In the genomic region with DNA sequence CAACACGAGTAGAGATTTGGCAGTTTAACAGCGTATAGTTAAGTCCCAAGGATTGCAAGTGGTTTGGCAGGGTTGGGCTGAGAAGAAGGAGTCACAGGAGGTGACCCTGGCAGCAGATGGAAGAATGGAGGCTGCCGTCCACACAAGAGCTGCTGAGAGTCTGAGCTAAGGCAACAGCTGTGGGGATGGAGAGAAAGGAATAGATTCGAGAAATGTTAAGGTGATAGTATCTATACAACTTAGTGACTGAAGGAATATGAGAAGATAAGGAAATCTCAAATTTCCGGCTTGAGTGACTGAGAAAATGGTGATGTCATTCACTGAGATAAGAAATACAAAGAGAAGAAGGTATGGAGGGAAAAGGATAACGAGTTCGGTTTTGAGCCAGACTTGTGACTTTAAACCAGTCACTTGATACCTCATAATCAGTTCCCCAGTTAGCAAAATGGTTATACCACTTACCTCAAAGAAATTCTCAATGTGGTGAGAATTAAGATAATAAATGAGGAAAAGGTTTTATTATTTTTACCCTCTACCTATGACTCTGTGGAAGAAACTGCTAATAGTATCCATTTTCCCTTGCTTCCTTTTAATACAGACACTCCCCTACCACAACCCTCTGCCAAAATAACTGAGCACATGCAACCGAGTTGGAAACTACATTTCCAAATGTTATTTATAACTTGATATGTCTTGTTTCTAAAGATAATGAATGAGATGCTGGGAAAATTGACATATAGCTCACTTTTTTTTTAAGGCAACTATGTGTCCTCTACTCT, we compare ENCODE assay signal across 1 cellular context.
TF ChIP-seq lines count a peak whose summit lies in the region.

No MANE protein-coding gene starts in this region.

TF ChIP-seq in K562, 482 proteins besides CTCF, POLR2A, EP300 and RAD21 (continued from another document and continues in another):
- no peak for TF ChIP-seq TCF15 (CRISPR knock-in tag; IDR thresholded peaks at IDR 0.05)
- TF ChIP-seq PML (IDR thresholded peaks at IDR 0.05; ENCODE audit: low read length): no peak
- TF ChIP-seq, protein P1, sequence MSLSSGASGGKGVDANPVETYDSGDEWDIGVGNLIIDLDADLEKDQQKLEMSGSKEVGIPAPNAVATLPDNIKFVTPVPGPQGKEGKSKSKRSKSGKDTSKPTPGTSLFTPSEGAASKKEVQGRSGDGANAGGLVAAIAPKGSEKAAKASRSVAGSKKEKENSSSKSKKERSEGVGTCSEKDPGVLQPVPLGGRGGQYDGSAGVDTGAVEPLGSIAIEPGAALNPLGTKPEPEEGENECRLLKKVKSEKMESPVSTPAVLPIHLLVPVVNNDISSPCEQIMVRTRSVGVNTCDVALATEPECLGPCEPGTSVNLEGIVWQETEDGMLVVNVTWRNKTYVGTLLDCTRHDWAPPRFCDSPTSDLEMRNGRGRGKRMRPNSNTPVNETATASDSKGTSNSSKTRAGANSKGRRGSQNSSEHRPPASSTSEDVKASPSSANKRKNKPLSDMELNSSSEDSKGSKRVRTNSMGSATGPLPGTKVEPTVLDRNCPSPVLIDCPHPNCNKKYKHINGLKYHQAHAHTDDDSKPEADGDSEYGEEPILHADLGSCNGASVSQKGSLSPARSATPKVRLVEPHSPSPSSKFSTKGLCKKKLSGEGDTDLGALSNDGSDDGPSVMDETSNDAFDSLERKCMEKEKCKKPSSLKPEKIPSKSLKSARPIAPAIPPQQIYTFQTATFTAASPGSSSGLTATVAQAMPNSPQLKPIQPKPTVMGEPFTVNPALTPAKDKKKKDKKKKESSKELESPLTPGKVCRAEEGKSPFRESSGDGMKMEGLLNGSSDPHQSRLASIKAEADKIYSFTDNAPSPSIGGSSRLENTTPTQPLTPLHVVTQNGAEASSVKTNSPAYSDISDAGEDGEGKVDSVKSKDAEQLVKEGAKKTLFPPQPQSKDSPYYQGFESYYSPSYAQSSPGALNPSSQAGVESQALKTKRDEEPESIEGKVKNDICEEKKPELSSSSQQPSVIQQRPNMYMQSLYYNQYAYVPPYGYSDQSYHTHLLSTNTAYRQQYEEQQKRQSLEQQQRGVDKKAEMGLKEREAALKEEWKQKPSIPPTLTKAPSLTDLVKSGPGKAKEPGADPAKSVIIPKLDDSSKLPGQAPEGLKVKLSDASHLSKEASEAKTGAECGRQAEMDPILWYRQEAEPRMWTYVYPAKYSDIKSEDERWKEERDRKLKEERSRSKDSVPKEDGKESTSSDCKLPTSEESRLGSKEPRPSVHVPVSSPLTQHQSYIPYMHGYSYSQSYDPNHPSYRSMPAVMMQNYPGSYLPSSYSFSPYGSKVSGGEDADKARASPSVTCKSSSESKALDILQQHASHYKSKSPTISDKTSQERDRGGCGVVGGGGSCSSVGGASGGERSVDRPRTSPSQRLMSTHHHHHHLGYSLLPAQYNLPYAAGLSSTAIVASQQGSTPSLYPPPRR (CRISPR knock-in tag; IDR thresholded peaks at IDR 0.05; ENCODE audit: borderline replicate concordance): no peak
- peak; percentile 52; the same call in 1 of the 2 replicates for TF ChIP-seq CREM (IDR thresholded peaks at IDR 0.05; ENCODE audit: low read depth)
- no peak for TF ChIP-seq BMI1 (IDR thresholded peaks at IDR 0.05; ENCODE audit: low read length)
- TF ChIP-seq GTF3C2 (IDR thresholded peaks at IDR 0.05; ENCODE audit: borderline replicate concordance, extremely low read depth, insufficient read length): no peak
- TF ChIP-seq CREB3 (tag; conservative IDR thresholded peaks at IDR 0.05; ENCODE audit: low read depth): no peak
- TF ChIP-seq SIN3B (IDR thresholded peaks at IDR 0.05; ENCODE audit: low read depth): no peak
- TF ChIP-seq HMBOX1 (IDR thresholded peaks at IDR 0.05): peak; percentile 87; the same call in 1 of the 2 replicates
- no peak for TF ChIP-seq ZNF280B (CRISPR knock-in tag; IDR thresholded peaks at IDR 0.05)
- TF ChIP-seq NR4A1 (CRISPR knock-in tag; IDR thresholded peaks at IDR 0.05): no peak
- TF ChIP-seq NR4A1 (tag; IDR thresholded peaks at IDR 0.05): no peak
- no peak for TF ChIP-seq ZSCAN29 (IDR thresholded peaks at IDR 0.05)
- TF ChIP-seq PYGO2 (tag; IDR thresholded peaks at IDR 0.05): no peak
- TF ChIP-seq ZNF583 (CRISPR knock-in tag; IDR thresholded peaks at IDR 0.05): no peak
- TF ChIP-seq FOXM1 (IDR thresholded peaks at IDR 0.05; ENCODE audit: low read depth): no peak
- no peak for TF ChIP-seq FOXM1 (CRISPR knock-in tag; IDR thresholded peaks at IDR 0.05; ENCODE audit: low read depth)
- no peak for TF ChIP-seq KDM4B (IDR thresholded peaks at IDR 0.05; ENCODE audit: borderline replicate concordance in 2 of 2, low read depth in 1 of 2)
- TF ChIP-seq ZNF445 (CRISPR knock-in tag; IDR thresholded peaks at IDR 0.05; ENCODE audit: low read depth): no peak
- TF ChIP-seq ZNF444 (CRISPR knock-in tag; IDR thresholded peaks at IDR 0.05): no peak
- peak; percentile 79 for TF ChIP-seq SMARCA4 (IDR thresholded peaks at IDR 0.05)
- peak; percentile 38; the same call in 1 of the 2 replicates for TF ChIP-seq CBFA2T3 (IDR thresholded peaks at IDR 0.05)
- TF ChIP-seq ZNF584 (CRISPR knock-in tag; IDR thresholded peaks at IDR 0.05; ENCODE audit: low read depth): no peak
- TF ChIP-seq ZNF785 (CRISPR knock-in tag; IDR thresholded peaks at IDR 0.05): no peak
- TF ChIP-seq DPF2 (IDR thresholded peaks at IDR 0.05): peak; percentile 76
- TF ChIP-seq COPS2 (conservative IDR thresholded peaks at IDR 0.05): no peak
- TF ChIP-seq ZNF41 (CRISPR knock-in tag; conservative IDR thresholded peaks at IDR 0.05): no peak
- TF ChIP-seq NELFE (IDR thresholded peaks at IDR 0.05; ENCODE audit: insufficient read depth, insufficient read length): no peak
- peak; percentile 52 for TF ChIP-seq ETV1 (tag; conservative IDR thresholded peaks at IDR 0.05; ENCODE audit: low read depth)
- no peak for TF ChIP-seq PHF21A (IDR thresholded peaks at IDR 0.05; ENCODE audit: borderline replicate concordance, low read depth)
- TF ChIP-seq ESRRA (IDR thresholded peaks at IDR 0.05; ENCODE audit: borderline replicate concordance, low read depth): no peak
- no peak for TF ChIP-seq NR2C2 (CRISPR knock-in tag; IDR thresholded peaks at IDR 0.05)
- no peak for TF ChIP-seq NR2C2 (tag; IDR thresholded peaks at IDR 0.05)
- TF ChIP-seq LEF1 (IDR thresholded peaks at IDR 0.05): 0 out of 2 replicates have a peak, but pooled peaks have one; percentile 23
- TF ChIP-seq PTBP1 (IDR thresholded peaks at IDR 0.05; ENCODE audit: low read depth, low read length): no peak
- TF ChIP-seq ZNF277 (CRISPR knock-in tag; IDR thresholded peaks at IDR 0.05; ENCODE audit: borderline replicate concordance): no peak
- no peak for TF ChIP-seq ZNF347 (CRISPR knock-in tag; IDR thresholded peaks at IDR 0.05; ENCODE audit: low read depth)
- no peak for TF ChIP-seq MXI1 (IDR thresholded peaks at IDR 0.05; ENCODE audit: low read depth, low read length)
- TF ChIP-seq, protein P2, sequence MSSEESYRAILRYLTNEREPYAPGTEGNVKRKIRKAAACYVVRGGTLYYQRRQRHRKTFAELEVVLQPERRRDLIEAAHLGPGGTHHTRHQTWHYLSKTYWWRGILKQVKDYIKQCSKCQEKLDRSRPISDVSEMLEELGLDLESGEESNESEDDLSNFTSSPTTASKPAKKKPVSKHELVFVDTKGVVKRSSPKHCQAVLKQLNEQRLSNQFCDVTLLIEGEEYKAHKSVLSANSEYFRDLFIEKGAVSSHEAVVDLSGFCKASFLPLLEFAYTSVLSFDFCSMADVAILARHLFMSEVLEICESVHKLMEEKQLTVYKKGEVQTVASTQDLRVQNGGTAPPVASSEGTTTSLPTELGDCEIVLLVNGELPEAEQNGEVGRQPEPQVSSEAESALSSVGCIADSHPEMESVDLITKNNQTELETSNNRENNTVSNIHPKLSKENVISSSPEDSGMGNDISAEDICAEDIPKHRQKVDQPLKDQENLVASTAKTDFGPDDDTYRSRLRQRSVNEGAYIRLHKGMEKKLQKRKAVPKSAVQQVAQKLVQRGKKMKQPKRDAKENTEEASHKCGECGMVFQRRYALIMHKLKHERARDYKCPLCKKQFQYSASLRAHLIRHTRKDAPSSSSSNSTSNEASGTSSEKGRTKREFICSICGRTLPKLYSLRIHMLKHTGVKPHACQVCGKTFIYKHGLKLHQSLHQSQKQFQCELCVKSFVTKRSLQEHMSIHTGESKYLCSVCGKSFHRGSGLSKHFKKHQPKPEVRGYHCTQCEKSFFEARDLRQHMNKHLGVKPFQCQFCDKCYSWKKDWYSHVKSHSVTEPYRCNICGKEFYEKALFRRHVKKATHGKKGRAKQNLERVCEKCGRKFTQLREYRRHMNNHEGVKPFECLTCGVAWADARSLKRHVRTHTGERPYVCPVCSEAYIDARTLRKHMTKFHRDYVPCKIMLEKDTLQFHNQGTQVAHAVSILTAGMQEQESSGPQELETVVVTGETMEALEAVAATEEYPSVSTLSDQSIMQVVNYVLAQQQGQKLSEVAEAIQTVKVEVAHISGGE (CRISPR knock-in tag; IDR thresholded peaks at IDR 0.05): no peak
- TF ChIP-seq ATF1 (CRISPR knock-in tag; IDR thresholded peaks at IDR 0.05): no peak
- peak; percentile 63 for TF ChIP-seq ATF1 (tag; IDR thresholded peaks at IDR 0.05)
- TF ChIP-seq NR1H2 (CRISPR knock-in tag; IDR thresholded peaks at IDR 0.05): no peak
- TF ChIP-seq ASH1L (IDR thresholded peaks at IDR 0.05; ENCODE audit: borderline replicate concordance, low read depth, partially characterized antibody): no peak
- TF ChIP-seq HOMEZ (CRISPR knock-in tag; IDR thresholded peaks at IDR 0.05): no peak
- no peak for TF ChIP-seq ZNF586 (CRISPR knock-in tag; conservative IDR thresholded peaks at IDR 0.05)
- no peak for TF ChIP-seq ZNF239 (CRISPR knock-in tag; IDR thresholded peaks at IDR 0.05)
- TF ChIP-seq DNMT1 (IDR thresholded peaks at IDR 0.05): no peak
- TF ChIP-seq MAFF (IDR thresholded peaks at IDR 0.05; ENCODE audit: low read length): no peak
